Comparison of ENCODE assay signal across 8 cellular contexts in genomic region chr16:56191807-56192643, GRCh38. TPM values are rescaled to one million over a fixed set of nuclear protein-coding genes. Genes with fewer than 3 reads are reported as not detected.
A peak's percentile ranks its signal among the peaks of the same experiment; 100 is the strongest.
DNase-seq lines count a peak whose midpoint lies in the region; ATAC-seq and TF ChIP-seq lines count a peak whose summit lies in the region.

No MANE protein-coding gene starts in this region.

- no peak for DNase-seq in activated naive CD4-positive, alpha-beta T cell treated with anti-CD3 and anti-CD28 coated beads for 36 hours
- DNase-seq in activated naive CD4-positive, alpha-beta T cell (lab: John Stamatoyannopoulos, UW), result no peak
- DNase-seq in breast epithelium (ENCODE audit: low spot score in 2 of 2) (no peak), mucosa of descending colon (peak in 1 of 3 donors; percentile 41), vagina (ENCODE audit: extremely low spot score in 2 of 2) (no peak), NCI-H1930 (lab: John Stamatoyannopoulos, UW) (no peak), NCI-H2029 (lab: John Stamatoyannopoulos, UW) (no peak)

- peak overlapping the region; percentile 58 to 80 (median 60) for H3K4me3 ChIP-seq in breast epithelium
- peak overlapping the region; percentile 19 for H3K4me3 ChIP-seq in mucosa of descending colon
- H3K4me3 ChIP-seq in vagina, result peak overlapping the region; percentile 70 to 71

- peak overlapping the region; percentile 72 for H3K4me3 Mint-ChIP-seq in activated naive CD4-positive, alpha-beta T cell treated with anti-CD3 and anti-CD28 coated beads for 36 hours

- H3K4me1 ChIP-seq in breast epithelium (peaks cover 0 to 5% of the 10 kb centered on the region in 2 donors), mucosa of descending colon (ENCODE audit: low read depth) (peaks cover 3% of the 10 kb centered on the region), vagina (peaks cover 48% of the 10 kb centered on the region)

- no peak overlapping the region for H3K27ac Mint-ChIP-seq in activated naive CD4-positive, alpha-beta T cell treated with anti-CD3 and anti-CD28 coated beads for 36 hours

- H3K27me3 Mint-ChIP-seq in activated naive CD4-positive, alpha-beta T cell treated with anti-CD3 and anti-CD28 coated beads for 36 hours (ENCODE audit: low read depth), result peaks cover 71% of the 10 kb centered on the region

- TF ChIP-seq POLR2A in breast epithelium (IDR thresholded peaks at IDR 0.05) (no peak), vagina (IDR thresholded peaks at IDR 0.05) (no peak)

- H3K36me3 Mint-ChIP-seq in activated naive CD4-positive, alpha-beta T cell treated with anti-CD3 and anti-CD28 coated beads for 36 hours (ENCODE audit: low read depth), result no peaks in the 10 kb centered on the region

- intact Hi-C loops in activated naive CD4-positive, alpha-beta T cell treated with anti-CD3 and anti-CD28 coated beads for 36 hours (cut with micrococcal nuclease), result loop anchor here (10.0 kb wide), 2 partner anchors 233 to 543 kb away; partner anchors contain the start of genes AMFR and NUP93
- intact Hi-C loops in breast epithelium (cut with DNase I; ENCODE audit: low total_unique reads), result no loop called here
- intact Hi-C loops in mucosa of descending colon (cut with DNase I, micrococcal nuclease), result loop anchor here in 1 of 2 donors (10.0 kb wide), 1 partner anchor 73 kb away; no protein-coding TSS in a partner anchor
- intact Hi-C loops in vagina (cut with DNase I), result no loop called here

- H3K27me3 ChIP-seq in breast epithelium, result peaks cover 4 to 27% of the 10 kb centered on the region in 2 donors
- no peaks in the 10 kb centered on the region for H3K27me3 ChIP-seq in vagina

- H3K9me3 Mint-ChIP-seq in activated naive CD4-positive, alpha-beta T cell treated with anti-CD3 and anti-CD28 coated beads for 36 hours, result no peaks in the 10 kb centered on the region

- H3K9me3 ChIP-seq in breast epithelium (no peaks in the 10 kb centered on the region), mucosa of descending colon (no peaks in the 10 kb centered on the region), vagina (no peaks in the 10 kb centered on the region)

- H3K27ac ChIP-seq in breast epithelium (no peak overlapping the region), vagina (peak overlapping the region; percentile 79)

- CTCF ChIA-PET in activated naive CD4-positive, alpha-beta T cell treated with anti-CD3 and anti-CD28 coated beads for 36 hours (lab: Charles Lee), result no interaction called here

- TF ChIP-seq CTCF in breast epithelium (IDR thresholded peaks at IDR 0.05) (no peak), mucosa of descending colon (IDR thresholded peaks at IDR 0.05) (no peak), vagina (IDR thresholded peaks at IDR 0.05) (no peak)

- H3K36me3 ChIP-seq in breast epithelium (no peaks in the 10 kb centered on the region), mucosa of descending colon (ENCODE audit: low read depth) (no peaks in the 10 kb centered on the region), vagina (no peaks in the 10 kb centered on the region)

- ATAC-seq in mucosa of descending colon, result no peak
- ATAC-seq in HG03457 (IDR thresholded peaks at IDR 0.05; ENCODE audit: unreplicated experiment), result no peak

- H3K4me1 Mint-ChIP-seq in activated naive CD4-positive, alpha-beta T cell treated with anti-CD3 and anti-CD28 coated beads for 36 hours (ENCODE audit: low read depth), result peaks cover 23% of the 10 kb centered on the region

RNA-seq across cellular contexts. Expression of gene GNAO1, which starts 0.7 kb away (rescaled TPM):
- total RNA-seq in activated naive CD4-positive, alpha-beta T cell treated with anti-CD3 and anti-CD28 coated beads for 36 hours, result under 1 TPM; 0.25 to 0.50 TPM
- 1 to 10 TPM in 1 of 3 donors, under 1 TPM in 2; 0.96 to 1.9 (median 0.98) TPM for total RNA-seq in breast epithelium
- 100 to 1,000 TPM in 1 of 3 donors, 1 to 10 TPM in 2; 8.3 to 113 (median 9.8) TPM for total RNA-seq in mucosa of descending colon
- 16.2 TPM for total RNA-seq in vagina

Comparison
In these comparisons a context has a peak if more than half of its experiments do, and no peak if none do; other contexts are left out.
1. H3K4me3 ChIP-seq: peak in every context shown above with its lines; median percentile 70 in vagina; 60 in breast epithelium; 19 in mucosa of descending colon.